Comparison of ENCODE assay signal across 18 cellular contexts in genomic region chr14:52032196-52032865, GRCh38. TPM values are rescaled to one million over a fixed set of nuclear protein-coding genes. Genes with fewer than 3 reads are reported as not detected.
DNase-seq lines count a peak whose midpoint lies in the region; ATAC-seq, FAIRE-seq and TF ChIP-seq lines count a peak whose summit lies in the region.
"Had no signal": no experiment of that assay in that cellular context is flagged by ENCODE, and none has a peak within 500 bp of the region (broad histone marks: within the 10 kb centered on the region; RNA-seq: fewer than 3 reads in every experiment).

No MANE protein-coding gene starts in this region.

- peaks cover 24% of the 10 kb centered on the region for H3K36me3 Mint-ChIP-seq in osteocyte (ENCODE audit: unreplicated experiment)
- H3K36me3 Mint-ChIP-seq: activated naive CD8-positive, alpha-beta T cell treated with anti-CD3 and anti-CD28 coated beads, Interleukin-2, amount 10 ng/mL, durations not matched to agents 7 days and 5 days had no signal

- TF ChIP-seq CTCF in liver (IDR thresholded peaks at IDR 0.05; ENCODE audit: low read depth, low read length, missing input control) (no peak), HepG2 (CRISPR knock-in tag; IDR thresholded peaks at IDR 0.05) (no peak), fibroblast of the aortic adventitia (IDR thresholded peaks at IDR 0.05; ENCODE audit: insufficient read depth, low read length) (no peak), osteocyte (IDR thresholded peaks at IDR 0.05) (no peak)

- no peak overlapping the region for H3K4me3 Mint-ChIP-seq in osteocyte (ENCODE audit: unreplicated experiment)
- H3K4me3 Mint-ChIP-seq: activated naive CD8-positive, alpha-beta T cell treated with anti-CD3 and anti-CD28 coated beads, Interleukin-2, amount 10 ng/mL, durations not matched to agents 7 days and 5 days; CD8-positive, alpha-beta memory T cell; stimulated activated naive CD8-positive, alpha-beta T cell treated with anti-CD3 and anti-CD28 coated beads, Interleukin-15, amount 100 ng/mL, for 72 hours; T-helper 1 cell treated with Interleukin-12 subunit alpha and Interleukin-12 subunit beta and Interleukin-4 antibody, amounts not matched to agents 30 μg/mL and 1 μg/mL, for 36 hours had no signal

- TF ChIP-seq EP300 in HepG2 (IDR thresholded peaks at IDR 0.05; ENCODE audit: low read depth in 2 of 2, low read length in 2 of 2) (no peak), HepG2 (CRISPR knock-in tag; IDR thresholded peaks at IDR 0.05; ENCODE audit: borderline replicate concordance) (no peak)

- no peak overlapping the region for H3K9ac ChIP-seq in liver (ENCODE audit: low read depth in 1 of 2, low read length in 2 of 2)
- H3K9ac ChIP-seq in HepG2 (ENCODE audit: insufficient read depth, low read depth, low read length), result no peak overlapping the region

- no TSS peak for BruUV-seq in HepG2 (replicated peaks; lab: Mats Ljungman, UMichigan)

- POLR2A ChIA-PET in HepG2 (lab: Yijun Ruan, JAX), result no interaction called here

- in situ Hi-C loops in HepG2 (cut with HindIII; ENCODE audit: extremely low pct_ligation_motif_present, low pct_unique_long_range_greater_than_20kb), result no loop called here

- no peak overlapping the region for H3K4me3 ChIP-seq in liver (ENCODE audit: low read depth in 1 of 3, low read length in 3 of 3)
- no peak overlapping the region for H3K4me3 ChIP-seq in HepG2 (replicated peaks in 1 of 3; ENCODE audit: insufficient read depth in 1 of 3, low read depth in 2 of 3, low read length in 3 of 3)
- no peak overlapping the region for H3K4me3 ChIP-seq in fibroblast of the aortic adventitia (ENCODE audit: low read depth, low read length)
- H3K4me3 ChIP-seq: Peyer's patch, right lobe of liver had no signal

- H3K9me3 Mint-ChIP-seq in osteocyte (ENCODE audit: unreplicated experiment), result no peaks in the 10 kb centered on the region
- H3K9me3 Mint-ChIP-seq: activated naive CD8-positive, alpha-beta T cell treated with anti-CD3 and anti-CD28 coated beads, Interleukin-2, amount 10 ng/mL, durations not matched to agents 7 days and 5 days; T-helper 1 cell treated with Interleukin-12 subunit alpha and Interleukin-12 subunit beta and Interleukin-4 antibody, amounts not matched to agents 30 μg/mL and 1 μg/mL, for 36 hours had no signal

- no peak overlapping the region for H3K4me2 ChIP-seq in HepG2 (ENCODE audit: low read depth, low read length)

- DNase-seq in HepG2 (ENCODE audit: low spot score) (no peak), fibroblast of the aortic adventitia (ENCODE audit: low read depth) (peak; percentile 72), osteocyte (ENCODE audit: extremely low spot score, unreplicated experiment) (no peak), inferior parietal cortex (ENCODE audit: extremely low spot score) (no peak), OCI-M1 (lab: John Stamatoyannopoulos, UW) (no peak)
- DNase-seq: activated naive CD8-positive, alpha-beta T cell treated with anti-CD3 and anti-CD28 coated beads, Interleukin-2, amount 10 ng/mL, durations not matched to agents 7 days and 5 days; activated T-cell treated with anti-CD3 and anti-CD28 coated beads, Interleukin-2, amount 50 U/mL, for 1 hour; CD8-positive, alpha-beta memory T cell; NCI-H1105 treated with DMSO at 0.1 percent for 48 hours; NCI-H526; Peyer's patch; right lobe of liver; stimulated activated naive CD8-positive, alpha-beta T cell treated with anti-CD3 and anti-CD28 coated beads, Interleukin-15, amount 100 ng/mL, for 72 hours had no signal

- 65% methylated on average over 7 of the region's 7 CpGs for WGBS in liver
- 38% methylated on average over 7 of the region's 7 CpGs for WGBS in HepG2 (ENCODE audit: low lambda C conversion rate)

- no peak for ATAC-seq in HepG2
- ATAC-seq in HG03039 (IDR thresholded peaks at IDR 0.05; ENCODE audit: unreplicated experiment), result no peak
- ATAC-seq in GM18511 (IDR thresholded peaks at IDR 0.05; ENCODE audit: unreplicated experiment), result no peak
- ATAC-seq: right lobe of liver; stimulated activated naive CD8-positive, alpha-beta T cell treated with anti-CD3 and anti-CD28 coated beads, Interleukin-15, amount 100 ng/mL, for 72 hours had no signal

- no peak for FAIRE-seq in HepG2 (lab: Jason Lieb, UNC)

- H3K36me3 ChIP-seq in liver (ENCODE audit: control insufficient read depth in 4 of 4, insufficient read depth in 3 of 4, low read depth in 1 of 4, low read length in 3 of 4) (no peaks in the 10 kb centered on the region), HepG2 (replicated peaks in 1 of 2; ENCODE audit: control insufficient read depth in 1 of 2, insufficient read depth in 2 of 2, low read length in 2 of 2) (no peaks in the 10 kb centered on the region)
- H3K36me3 ChIP-seq: Peyer's patch, right lobe of liver had no signal

- TF ChIP-seq RAD21 in liver (IDR thresholded peaks at IDR 0.05) (no peak), HepG2 (CRISPR knock-in tag; IDR thresholded peaks at IDR 0.05) (no peak)

- H3K27ac ChIP-seq in liver (ENCODE audit: low read depth in 1 of 2, low read length in 2 of 2) (no peak overlapping the region), HepG2 (ENCODE audit: extremely low read length, insufficient read depth, low read length) (no peak overlapping the region)
- H3K27ac ChIP-seq: right lobe of liver had no signal

- no peak for TF ChIP-seq POLR2A in HepG2 (IDR thresholded peaks at IDR 0.05; ENCODE audit: insufficient read depth in 1 of 2, low read depth in 2 of 2, low read length in 2 of 2)

- H3K9me3 ChIP-seq in liver (ENCODE audit: control insufficient read depth in 4 of 4, low read length in 3 of 4) (no peaks in the 10 kb centered on the region), HepG2 (ENCODE audit: low read length) (no peaks in the 10 kb centered on the region)
- H3K9me3 ChIP-seq: Peyer's patch, right lobe of liver had no signal

- H3K79me2 ChIP-seq in HepG2 (ENCODE audit: insufficient read depth, low read length), result no peaks in the 10 kb centered on the region

- no peaks in the 10 kb centered on the region for H4K20me1 ChIP-seq in HepG2 (ENCODE audit: insufficient read depth, low read length)

- no peaks in the 10 kb centered on the region for H3K4me1 ChIP-seq in liver (ENCODE audit: control insufficient read depth in 4 of 4, insufficient read depth in 4 of 4, low read length in 3 of 4)
- no peaks in the 10 kb centered on the region for H3K4me1 ChIP-seq in HepG2 (ENCODE audit: insufficient read depth, low read length)
- H3K4me1 ChIP-seq: Peyer's patch, right lobe of liver had no signal

- peak overlapping the region; percentile 79 for H3K27ac Mint-ChIP-seq in osteocyte (ENCODE audit: unreplicated experiment)
- H3K27ac Mint-ChIP-seq: activated naive CD8-positive, alpha-beta T cell treated with anti-CD3 and anti-CD28 coated beads, Interleukin-2, amount 10 ng/mL, durations not matched to agents 7 days and 5 days; T-helper 1 cell treated with Interleukin-12 subunit alpha and Interleukin-12 subunit beta and Interleukin-4 antibody, amounts not matched to agents 30 μg/mL and 1 μg/mL, for 36 hours had no signal

- intact Hi-C loops in HepG2 (cut with micrococcal nuclease; ENCODE audit: unreplicated experiment), result no loop called here

- H2AFZ ChIP-seq in HepG2 (ENCODE audit: low read length), result no peak overlapping the region

- H3K27me3 ChIP-seq in liver (ENCODE audit: control insufficient read depth in 4 of 4, insufficient read depth in 4 of 4, low read length in 3 of 4) (no peaks in the 10 kb centered on the region), HepG2 (ENCODE audit: control insufficient read depth in 1 of 2, insufficient read depth in 2 of 2, low read length in 2 of 2) (0 out of 5 replicates have a peak, but pooled peaks cover 0 to 3% of the 10 kb centered on the region in 2 experiments)
- H3K27me3 ChIP-seq: Peyer's patch, right lobe of liver had no signal

- H3K27me3 Mint-ChIP-seq in osteocyte (ENCODE audit: unreplicated experiment), result no peaks in the 10 kb centered on the region

- peaks cover 34% of the 10 kb centered on the region for H3K4me1 Mint-ChIP-seq in osteocyte (ENCODE audit: unreplicated experiment)
- H3K4me1 Mint-ChIP-seq: activated naive CD8-positive, alpha-beta T cell treated with anti-CD3 and anti-CD28 coated beads, Interleukin-2, amount 10 ng/mL, durations not matched to agents 7 days and 5 days; stimulated activated naive CD8-positive, alpha-beta T cell treated with anti-CD3 and anti-CD28 coated beads, Interleukin-15, amount 100 ng/mL, for 72 hours had no signal

- CTCF ChIA-PET in HepG2 (lab: Yijun Ruan, JAX; ENCODE audit: low intra/inter-chr PET ratio, low total read pairs), result no interaction called here

RNA-seq across cellular contexts. Expression of gene NID2, which starts 36.5 kb away (rescaled TPM):
- total RNA-seq in liver, result 10 to 100 TPM; 15.4 to 23.3 TPM
- 1 to 10 TPM; 2.3 to 4.7 TPM for polyA plus RNA-seq in liver
- total RNA-seq in HepG2 (2016; rRNA removed; fragmentation: Illumina TruSeq; extraction: Trizol), result not detected in 2 replicates
- total RNA-seq in HepG2 (2016; cell fraction: cytosol; rRNA removed; fragmentation: Illumina TruSeq; extraction: Trizol; ENCODE audit: low read depth), result not detected in 2 replicates
- 0.02 TPM in 1 of 2 replicates, not detected in the other for total RNA-seq in HepG2 (2016; cell fraction: insoluble cytoplasmic fraction; rRNA removed; fragmentation: Illumina TruSeq; extraction: Trizol)
- total RNA-seq in HepG2 (2016; cell fraction: membrane; rRNA removed; fragmentation: Illumina TruSeq; extraction: Trizol), result not detected in 2 replicates
- total RNA-seq in HepG2 (2016; cell fraction: nucleus; rRNA removed; fragmentation: Illumina TruSeq; extraction: Trizol), result not detected in 2 replicates
- polyA plus RNA-seq in HepG2 (2011; rRNA removed), result 0.11 TPM in 1 of 2 replicates, not detected in the other
- polyA plus RNA-seq in HepG2 (2011; cell fraction: cytosol; rRNA removed), result not detected in 2 replicates
- polyA plus RNA-seq in HepG2 (2011; cell fraction: nucleus; rRNA removed), result 0.05 TPM in 1 of 2 replicates, not detected in the other
- polyA plus RNA-seq in HepG2 (2012), result 0.20 TPM in 1 of 2 replicates, not detected in the other
- not detected in 2 replicates for polyA plus RNA-seq in HepG2 (2016; cell fraction: cytosol; fragmentation: Illumina TruSeq; extraction: Trizol; ENCODE audit: low read depth)
- not detected in 2 replicates for polyA plus RNA-seq in HepG2 (2016; cell fraction: insoluble cytoplasmic fraction; fragmentation: Illumina TruSeq; extraction: Trizol; ENCODE audit: low read depth)
- not detected in 2 replicates for polyA plus RNA-seq in HepG2 (2016; cell fraction: membrane; fragmentation: Illumina TruSeq; extraction: Trizol; ENCODE audit: low read depth)
- polyA plus RNA-seq in HepG2 (2016; cell fraction: nucleus; fragmentation: Illumina TruSeq; extraction: Trizol; ENCODE audit: insufficient read depth, low read depth), result not detected in 2 replicates
- polyA minus RNA-seq in HepG2 (2011; rRNA and poly(A)+ RNA removed; ENCODE audit: low replicate concordance), result 0.10 and 7.0 TPM in 2 replicates
- not detected in 2 replicates for polyA minus RNA-seq in HepG2 (2011; cell fraction: cytosol; rRNA and poly(A)+ RNA removed)
- not detected in 2 replicates for polyA minus RNA-seq in HepG2 (2011; cell fraction: nucleus; rRNA and poly(A)+ RNA removed)
- 146 and 370 TPM in 2 replicates for total RNA-seq in fibroblast of the aortic adventitia (ENCODE audit: low replicate concordance)
- total RNA-seq in osteocyte, result 58.5 and 62.9 TPM in 2 replicates
- total RNA-seq: A172; CD8-positive, alpha-beta memory T cell had no signal

RNA-seq across cellular contexts. Expression of gene RTRAF, which starts 43.0 kb away (rescaled TPM):
- 100 to 1,000 TPM in 1 of 2 donors, 10 to 100 TPM in 1; 21.6 to 119 TPM for total RNA-seq in liver
- 10 to 100 TPM; 52.5 to 80.6 TPM for polyA plus RNA-seq in liver
- 258 and 374 TPM in 2 replicates for total RNA-seq in HepG2 (2016; rRNA removed; fragmentation: Illumina TruSeq; extraction: Trizol)
- 42.9 and 47.7 TPM in 2 replicates for total RNA-seq in HepG2 (2016; cell fraction: cytosol; rRNA removed; fragmentation: Illumina TruSeq; extraction: Trizol; ENCODE audit: low read depth)
- total RNA-seq in HepG2 (2016; cell fraction: insoluble cytoplasmic fraction; rRNA removed; fragmentation: Illumina TruSeq; extraction: Trizol), result 255 and 390 TPM in 2 replicates
- total RNA-seq in HepG2 (2016; cell fraction: membrane; rRNA removed; fragmentation: Illumina TruSeq; extraction: Trizol), result 101 TPM in 2 replicates
- 105 and 106 TPM in 2 replicates for total RNA-seq in HepG2 (2016; cell fraction: nucleus; rRNA removed; fragmentation: Illumina TruSeq; extraction: Trizol)
- polyA plus RNA-seq in HepG2 (2011; rRNA removed), result 118 and 137 TPM in 2 replicates
- 25.5 and 41.9 TPM in 2 replicates for polyA plus RNA-seq in HepG2 (2011; cell fraction: cytosol; rRNA removed)
- polyA plus RNA-seq in HepG2 (2011; cell fraction: nucleus; rRNA removed), result 11.4 and 17.2 TPM in 2 replicates
- polyA plus RNA-seq in HepG2 (2012), result 154 and 171 TPM in 2 replicates
- 42.7 and 48.8 TPM in 2 replicates for polyA plus RNA-seq in HepG2 (2016; cell fraction: cytosol; fragmentation: Illumina TruSeq; extraction: Trizol; ENCODE audit: low read depth)
- polyA plus RNA-seq in HepG2 (2016; cell fraction: insoluble cytoplasmic fraction; fragmentation: Illumina TruSeq; extraction: Trizol; ENCODE audit: low read depth), result 390 and 432 TPM in 2 replicates
- 75.4 and 87.3 TPM in 2 replicates for polyA plus RNA-seq in HepG2 (2016; cell fraction: membrane; fragmentation: Illumina TruSeq; extraction: Trizol; ENCODE audit: low read depth)
- 144 and 145 TPM in 2 replicates for polyA plus RNA-seq in HepG2 (2016; cell fraction: nucleus; fragmentation: Illumina TruSeq; extraction: Trizol; ENCODE audit: insufficient read depth, low read depth)
- 32.5 and 95.8 TPM in 2 replicates for polyA minus RNA-seq in HepG2 (2011; rRNA and poly(A)+ RNA removed; ENCODE audit: low replicate concordance)
- polyA minus RNA-seq in HepG2 (2011; cell fraction: cytosol; rRNA and poly(A)+ RNA removed), result 80.3 and 89.3 TPM in 2 replicates
- 53.6 and 57.8 TPM in 2 replicates for polyA minus RNA-seq in HepG2 (2011; cell fraction: nucleus; rRNA and poly(A)+ RNA removed)
- 44.2 and 98.2 TPM in 2 replicates for total RNA-seq in fibroblast of the aortic adventitia (ENCODE audit: low replicate concordance)
- 172 and 185 TPM in 2 replicates for total RNA-seq in osteocyte

Comparison
In these comparisons a context has a peak if more than half of its experiments do, and no peak if none do; other contexts are left out.
1. RNA of gene NID2, which starts 36.5 kb away (total RNA-seq): 146 to 370 TPM in fibroblast of the aortic adventitia, 58.5 to 62.9 TPM in osteocyte and 15.4 to 23.3 TPM in liver; 0.02 TPM in HepG2; every median in the first group is over 10 times any median in the second.